In the genomic region with DNA sequence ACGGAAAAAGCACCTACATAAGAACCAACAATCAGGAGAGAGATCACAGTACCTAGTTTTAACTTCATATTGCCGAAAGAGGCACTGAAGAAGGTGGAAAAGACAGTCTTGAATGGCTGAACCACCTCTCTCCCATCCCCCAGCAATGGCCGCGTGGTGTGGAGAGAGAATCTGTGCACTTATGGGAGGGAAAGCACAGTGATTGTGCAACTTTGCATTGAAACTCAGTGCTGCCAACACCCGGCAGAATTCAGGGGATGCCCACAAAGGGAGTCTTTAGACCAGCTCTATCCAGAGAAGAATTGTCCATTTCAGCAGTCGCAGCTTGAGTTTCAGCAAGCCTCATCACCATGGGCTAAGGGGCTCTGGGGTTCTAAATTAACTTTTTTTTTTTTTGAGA, we compare ENCODE assay signal across 18 cellular contexts.
"Had no signal": no experiment of that assay in that cellular context is flagged by ENCODE, and none has a peak within 500 bp of the region (broad histone marks: within the 10 kb centered on the region; RNA-seq: fewer than 3 reads in every experiment).

No MANE protein-coding gene starts in this region.

- H3K9me3 ChIP-seq: lower lobe of right lung, thoracic aorta, vagina had no signal

- FAIRE-seq: kidney had no signal

- H3K4me1 ChIP-seq: foreskin keratinocyte, lower lobe of right lung, vagina had no signal

- H3K4me3 ChIP-seq: lower lobe of right lung, thoracic aorta, vagina had no signal

- H3K27ac ChIP-seq: foreskin keratinocyte, lower lobe of right lung, thoracic aorta, vagina had no signal

- H3K27me3 ChIP-seq: vagina had no signal

- ATAC-seq: activated CD8-positive, alpha-beta T cell treated with anti-CD3 and anti-CD28 coated beads for 36 hours; activated naive CD4-positive, alpha-beta T cell treated with anti-CD3 and anti-CD28 coated beads, Interleukin-2, amount 50 U/mL, for 72 hours; foreskin keratinocyte; naive thymus-derived CD4-positive, alpha-beta T cell had no signal

- DNase-seq: activated CD4-positive, alpha-beta T cell treated with anti-CD3 and anti-CD28 coated beads for 48 hours; activated CD4-positive, CD25-positive, alpha-beta regulatory T cell; activated CD8-positive, alpha-beta T cell treated with anti-CD3 and anti-CD28 coated beads for 36 hours; activated gamma-delta T cell treated with Interleukin-2 at 50 U/mL for 16 hours; aorta; caudate nucleus; dermis blood vessel endothelial cell; effector CD8-positive, alpha-beta T cell; foreskin keratinocyte; kidney; lower lobe of right lung; naive thymus-derived CD4-positive, alpha-beta T cell; stimulated activated CD4-positive, alpha-beta T cell treated with anti-CD3 and anti-CD28 coated beads, Interleukin-4, amount 100 ng/mL, for 1 hour; stimulated activated naive CD4-positive, alpha-beta T cell treated with Interleukin-2 at 50 U/mL for 16 hours; T-helper 9 cell had no signal

- H3K36me3 ChIP-seq: lower lobe of right lung, thoracic aorta, vagina had no signal
